Comparison of ENCODE assay signal across 29 cellular contexts in the genomic region with DNA sequence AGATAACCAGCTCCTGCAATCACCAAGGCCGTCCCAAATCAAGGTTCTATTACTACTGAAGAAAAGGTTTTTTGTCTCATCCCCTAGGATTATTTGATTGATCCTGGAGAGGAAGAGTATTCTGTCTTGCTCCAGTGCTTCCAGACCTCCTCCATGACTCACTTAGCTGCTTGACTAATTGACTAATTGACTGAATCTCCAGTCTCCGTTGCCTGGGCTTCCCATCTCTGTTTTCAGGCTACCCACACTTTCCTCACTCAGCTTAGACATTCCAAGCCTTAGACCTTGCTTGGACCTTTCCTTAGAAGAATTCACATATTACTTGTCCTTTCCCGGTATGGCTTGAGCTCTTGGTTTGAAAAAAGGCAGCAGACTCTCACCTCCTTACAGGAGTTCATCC.
DNase-seq lines count a peak whose midpoint lies in the region; ATAC-seq, FAIRE-seq and TF ChIP-seq lines count a peak whose summit lies in the region.
"Had no signal": no experiment of that assay in that cellular context is flagged by ENCODE, and none has a peak within 500 bp of the region (broad histone marks: within the 10 kb centered on the region; RNA-seq: fewer than 3 reads in every experiment).

No MANE protein-coding gene starts in this region.

- no peaks in the 10 kb centered on the region for H3K27me3 ChIP-seq in bronchial epithelial cell (ENCODE audit: control insufficient read depth, insufficient read depth, low read length)
- H3K27me3 ChIP-seq: BLaER1, dorsolateral prefrontal cortex, right atrium auricular region, spleen, suprapubic skin had no signal

- DNase-seq in NCI-H82 (lab: John Stamatoyannopoulos, UW), result peak; percentile 6
- DNase-seq in NCI-H82 treated with DMSO at 0.1 percent for 48 hours (lab: John Stamatoyannopoulos, UW; ENCODE audit: unreplicated experiment), result no peak
- peak; percentile 83 for DNase-seq in M059J (ENCODE audit: low read depth)
- peak; percentile 12 for DNase-seq in bronchial epithelial cell (ENCODE audit: low read depth)
- no peak for DNase-seq in nephron progenitor cell
- DNase-seq in H4 (ENCODE audit: low spot score), result no peak
- DNase-seq: 8988T; activated CD4-positive, alpha-beta T cell treated with anti-CD3 and anti-CD28 coated beads, Interleukin-2, amount 10 ng/mL, durations not matched to agents 24 days and 14 days; activated naive CD4-positive, alpha-beta T cell treated with anti-CD3 and anti-CD28 coated beads, Interleukin-2, amount 50 U/mL, for 16 hours; central memory CD4-positive, alpha-beta T cell; DND-41; dorsolateral prefrontal cortex; HCEC 1CT; IMR-90; NCI-H2029 treated with DMSO at 0.1 percent for 48 hours; RPMI8226; SK-N-SH; spleen; stimulated activated CD4-positive, alpha-beta T cell treated with anti-CD3 and anti-CD28 coated beads, Interleukin-2, amount 100 ng/mL, for 48 hours; WERI-Rb-1 had no signal

- H3K4me1 Mint-ChIP-seq in nephron progenitor cell, result peaks cover 8% of the 10 kb centered on the region

- no peak for FAIRE-seq in bronchial epithelial cell (lab: Jason Lieb, UNC)
- FAIRE-seq: endothelial cell of umbilical vein, GM19239 had no signal

- no peaks in the 10 kb centered on the region for H3K36me3 ChIP-seq in bronchial epithelial cell (ENCODE audit: control insufficient read depth, insufficient read depth, low read length)
- H3K36me3 ChIP-seq: BLaER1, right atrium auricular region, spleen, suprapubic skin, WERI-Rb-1 had no signal

- peaks cover 3% of the 10 kb centered on the region for H3K27me3 Mint-ChIP-seq in nephron progenitor cell (ENCODE audit: low read depth, poor library complexity)
- H3K27me3 Mint-ChIP-seq: stimulated activated memory B cell treated with anti-CD40 and anti-IgM and Interleukin-4, amounts not matched to agents 10 μg/mL and 1 μg/mL and 100 μg/mL, for 72 hours had no signal

- no peak overlapping the region for H3K4me3 ChIP-seq in bronchial epithelial cell (ENCODE audit: low read depth, low read length)
- H3K4me3 ChIP-seq: BLaER1, dorsolateral prefrontal cortex, right atrium auricular region, spleen, suprapubic skin had no signal

- no peak for ATAC-seq in HG03196 (IDR thresholded peaks at IDR 0.05; ENCODE audit: unreplicated experiment)
- no peak for ATAC-seq in HG02798 (IDR thresholded peaks at IDR 0.05; ENCODE audit: poor library complexity, unreplicated experiment)
- ATAC-seq: natural killer cell treated with Interleukin-12 subunit alpha and Interleukin-12 subunit beta and Interleukin-15 and Interleukin-18, amount 100 ng/mL, for 72 hours; stimulated activated memory B cell treated with anti-CD40 and anti-IgM and Interleukin-4, amounts not matched to agents 10 μg/mL and 1 μg/mL and 100 μg/mL, for 72 hours had no signal

- H3K9me3 Mint-ChIP-seq in nephron progenitor cell, result peaks cover 25% of the 10 kb centered on the region

- H3K4me3 Mint-ChIP-seq in nephron progenitor cell, result no peak overlapping the region
- H3K4me3 Mint-ChIP-seq: activated CD4-positive, alpha-beta T cell treated with anti-CD3 and anti-CD28 coated beads, Interleukin-2, amount 10 ng/mL, durations not matched to agents 24 days and 14 days; natural killer cell treated with Interleukin-12 subunit alpha and Interleukin-12 subunit beta and Interleukin-15 and Interleukin-18, amount 100 ng/mL, for 72 hours; stimulated activated memory B cell treated with anti-CD40 and anti-IgM and Interleukin-4, amounts not matched to agents 10 μg/mL and 1 μg/mL and 100 μg/mL, for 72 hours had no signal

- peak overlapping the region; percentile 48 for H3K27ac Mint-ChIP-seq in nephron progenitor cell
- H3K27ac Mint-ChIP-seq: activated CD4-positive, alpha-beta T cell treated with anti-CD3 and anti-CD28 coated beads, Interleukin-2, amount 10 ng/mL, durations not matched to agents 24 days and 14 days; natural killer cell treated with Interleukin-12 subunit alpha and Interleukin-12 subunit beta and Interleukin-15 and Interleukin-18, amount 100 ng/mL, for 72 hours; stimulated activated memory B cell treated with anti-CD40 and anti-IgM and Interleukin-4, amounts not matched to agents 10 μg/mL and 1 μg/mL and 100 μg/mL, for 72 hours had no signal

- peaks cover 4% of the 10 kb centered on the region for H3K36me3 Mint-ChIP-seq in nephron progenitor cell (ENCODE audit: low read depth)

- TF ChIP-seq CTCF in bronchial epithelial cell (IDR thresholded peaks at IDR 0.05; ENCODE audit: insufficient read depth, low read length, severe bottlenecking), result no peak
- TF ChIP-seq CTCF in nephron progenitor cell (IDR thresholded peaks at IDR 0.05), result no peak

Comparison
In these comparisons a context has a peak if more than half of its experiments do, and no peak if none do; other contexts are left out.
1. DNase-seq: peak in NCI-H82 (single experiment), M059J (single experiment) and bronchial epithelial cell (single experiment); none in NCI-H82 treated with DMSO at 0.1 percent for 48 hours (single experiment), nephron progenitor cell (single experiment) and H4 (single experiment).